In the genomic region with DNA sequence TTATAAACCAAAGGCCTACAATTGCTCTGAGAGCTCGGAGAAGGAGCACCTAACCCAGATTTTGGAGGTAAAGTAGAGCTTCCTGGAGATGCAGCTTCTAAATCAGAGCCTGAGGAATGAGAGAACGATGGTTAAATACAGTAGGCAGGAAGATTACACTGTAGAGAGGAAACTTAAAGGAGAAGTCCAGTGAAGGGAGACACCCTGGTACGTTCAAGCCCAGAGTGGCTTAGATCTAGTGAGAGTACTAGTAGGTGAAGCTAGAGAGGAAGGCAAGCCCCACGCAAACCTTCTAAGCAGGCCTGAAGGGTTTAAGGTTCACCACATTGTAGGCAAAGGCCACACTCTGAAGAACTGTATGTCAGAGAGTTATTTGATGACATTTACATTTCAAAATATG, we compare ENCODE assay signal across 25 cellular contexts. TPM values are rescaled to one million over a fixed set of nuclear protein-coding genes. Genes with fewer than 3 reads are reported as not detected.
A peak's percentile ranks its signal among the peaks of the same experiment; 100 is the strongest.
DNase-seq lines count a peak whose midpoint lies in the region; ATAC-seq and TF ChIP-seq lines count a peak whose summit lies in the region.
"Had no signal": no experiment of that assay in that cellular context is flagged by ENCODE, and none has a peak within 500 bp of the region (broad histone marks: within the 10 kb centered on the region; RNA-seq: fewer than 3 reads in every experiment).

No MANE protein-coding gene starts in this region.

- H3K4me1 Mint-ChIP-seq in activated naive CD4-positive, alpha-beta T cell treated with anti-CD3 and anti-CD28 coated beads, Interleukin-2, amount 10 ng/mL, durations not matched to agents 7 days and 5 days, result no peaks in the 10 kb centered on the region
- H3K4me1 Mint-ChIP-seq in activated naive CD4-positive, alpha-beta T cell treated with anti-CD3 and anti-CD28 coated beads for 36 hours (ENCODE audit: low read depth), result no peaks in the 10 kb centered on the region
- H3K4me1 Mint-ChIP-seq: CD8-positive, alpha-beta memory T cell had no signal

- H3K36me3 Mint-ChIP-seq in activated naive CD4-positive, alpha-beta T cell treated with anti-CD3 and anti-CD28 coated beads, Interleukin-2, amount 10 ng/mL, durations not matched to agents 7 days and 5 days, result peaks cover 8% of the 10 kb centered on the region
- peaks cover 26% of the 10 kb centered on the region for H3K36me3 Mint-ChIP-seq in activated naive CD4-positive, alpha-beta T cell treated with anti-CD3 and anti-CD28 coated beads for 36 hours (ENCODE audit: low read depth)

- no peaks in the 10 kb centered on the region for H3K9me3 Mint-ChIP-seq in activated naive CD4-positive, alpha-beta T cell treated with anti-CD3 and anti-CD28 coated beads, Interleukin-2, amount 10 ng/mL, durations not matched to agents 7 days and 5 days
- no peaks in the 10 kb centered on the region for H3K9me3 Mint-ChIP-seq in activated naive CD4-positive, alpha-beta T cell treated with anti-CD3 and anti-CD28 coated beads for 36 hours
- H3K9me3 Mint-ChIP-seq: CD4-positive, alpha-beta memory T cell; CD8-positive, alpha-beta memory T cell had no signal

- peak overlapping the region; percentile 50 for H3K27ac Mint-ChIP-seq in activated naive CD4-positive, alpha-beta T cell treated with anti-CD3 and anti-CD28 coated beads, Interleukin-2, amount 10 ng/mL, durations not matched to agents 7 days and 5 days
- H3K27ac Mint-ChIP-seq in activated naive CD4-positive, alpha-beta T cell treated with anti-CD3 and anti-CD28 coated beads for 36 hours, result no peak overlapping the region
- H3K27ac Mint-ChIP-seq: CD4-positive, alpha-beta memory T cell; CD4-positive, CD25-positive, alpha-beta regulatory T cell; CD8-positive, alpha-beta memory T cell had no signal

- peak; percentile 38 to 49 for ATAC-seq in upper lobe of left lung (ENCODE audit: low FRiP score in 2 of 2)
- ATAC-seq: A549, GM12878 had no signal

- H3K27ac ChIP-seq in neutrophil, result peak overlapping the region; percentile 14
- no peak overlapping the region for H3K27ac ChIP-seq in upper lobe of left lung
- H3K27ac ChIP-seq: 22Rv1, A549, BLaER1 had no signal

- TF ChIP-seq EP300 in upper lobe of left lung (IDR thresholded peaks at IDR 0.05), result no peak

- 87 to 91% methylated on average over 4 of the region's 4 CpGs for WGBS in upper lobe of left lung, 2 donors

- no peak overlapping the region for H3K4me3 Mint-ChIP-seq in activated naive CD4-positive, alpha-beta T cell treated with anti-CD3 and anti-CD28 coated beads, Interleukin-2, amount 10 ng/mL, durations not matched to agents 7 days and 5 days
- no peak overlapping the region for H3K4me3 Mint-ChIP-seq in activated naive CD4-positive, alpha-beta T cell treated with anti-CD3 and anti-CD28 coated beads for 36 hours
- H3K4me3 Mint-ChIP-seq: CD14-positive monocyte; CD4-positive, alpha-beta memory T cell; CD4-positive, CD25-positive, alpha-beta regulatory T cell; CD8-positive, alpha-beta memory T cell had no signal

- TF ChIP-seq CTCF in neutrophil (IDR thresholded peaks at IDR 0.05) (no peak), upper lobe of left lung (IDR thresholded peaks at IDR 0.05) (no peak)

- intact Hi-C loops in activated naive CD4-positive, alpha-beta T cell treated with anti-CD3 and anti-CD28 coated beads for 36 hours (cut with micrococcal nuclease), result no loop called here
- intact Hi-C loops in posterior vena cava (cut with DNase I), result no loop called here

- H3K4me1 ChIP-seq in neutrophil (ENCODE audit: control insufficient read depth in 1 of 2, insufficient read depth in 1 of 2, low read depth in 1 of 2, low read length in 1 of 2), result no peaks in the 10 kb centered on the region
- no peaks in the 10 kb centered on the region for H3K4me1 ChIP-seq in upper lobe of left lung
- H3K4me1 ChIP-seq: A549, BE2C, BLaER1 had no signal

- TF ChIP-seq POLR2A in upper lobe of left lung (IDR thresholded peaks at IDR 0.05), result no peak

- H3K27me3 Mint-ChIP-seq in activated naive CD4-positive, alpha-beta T cell treated with anti-CD3 and anti-CD28 coated beads, Interleukin-2, amount 10 ng/mL, durations not matched to agents 7 days and 5 days, result no peaks in the 10 kb centered on the region
- no peaks in the 10 kb centered on the region for H3K27me3 Mint-ChIP-seq in activated naive CD4-positive, alpha-beta T cell treated with anti-CD3 and anti-CD28 coated beads for 36 hours (ENCODE audit: low read depth)
- H3K27me3 Mint-ChIP-seq: CD4-positive, alpha-beta memory T cell; CD4-positive, CD25-positive, alpha-beta regulatory T cell; CD8-positive, alpha-beta memory T cell had no signal

- CTCF ChIA-PET in activated naive CD4-positive, alpha-beta T cell treated with anti-CD3 and anti-CD28 coated beads, Interleukin-2, amount 10 ng/mL, durations not matched to agents 7 days and 5 days (lab: Charles Lee), result no interaction called here
- CTCF ChIA-PET in activated naive CD4-positive, alpha-beta T cell treated with anti-CD3 and anti-CD28 coated beads for 36 hours (lab: Charles Lee), result no interaction called here

- H3K9me3 ChIP-seq in neutrophil (no peaks in the 10 kb centered on the region), upper lobe of left lung (no peaks in the 10 kb centered on the region)
- H3K9me3 ChIP-seq: A549, BE2C, BLaER1 had no signal

- DNase-seq in activated naive CD4-positive, alpha-beta T cell treated with anti-CD3 and anti-CD28 coated beads, Interleukin-2, amount 10 ng/mL, durations not matched to agents 7 days and 5 days, result no peak
- no peak for DNase-seq in activated naive CD4-positive, alpha-beta T cell treated with anti-CD3 and anti-CD28 coated beads for 36 hours
- DNase-seq in upper lobe of left lung (no peak), AG08396 (ENCODE audit: low spot score) (no peak), cerebellum (ENCODE audit: low spot score) (no peak), posterior vena cava (ENCODE audit: low spot score) (no peak)
- DNase-seq: BE2C; C1 segment of cervical spinal cord; CD4-positive, alpha-beta memory T cell; CD4-positive, CD25-positive, alpha-beta regulatory T cell; CD8-positive, alpha-beta memory T cell; COR-L47; DMS 273 treated with DMSO at 0.1 percent for 48 hours; DMS153; DMS53; DMS79; DND-41; EL; GDM1 had no signal

- H3K36me3 ChIP-seq in neutrophil (peaks cover 52% of the 10 kb centered on the region), upper lobe of left lung (peaks cover 0 to 22% (median 2%) of the 10 kb centered on the region in 4 donors)
- H3K36me3 ChIP-seq: BE2C had no signal

- H3K4me3 ChIP-seq in neutrophil (ENCODE audit: low read depth in 1 of 2, low read length in 1 of 2) (no peak overlapping the region), upper lobe of left lung (no peak overlapping the region)
- H3K4me3 ChIP-seq: A549, BLaER1, GM12878 had no signal

- H3K27me3 ChIP-seq in neutrophil (no peaks in the 10 kb centered on the region), upper lobe of left lung (no peaks in the 10 kb centered on the region)
- H3K27me3 ChIP-seq: BE2C, BLaER1 had no signal

RNA-seq across cellular contexts. Expression of gene SLC49A4, which starts 33.4 kb away (rescaled TPM):
- total RNA-seq in activated naive CD4-positive, alpha-beta T cell treated with anti-CD3 and anti-CD28 coated beads for 36 hours, result 1 to 10 TPM; 1.4 to 1.7 TPM
- 10 to 100 TPM; 13.9 to 22.8 (median 20.7) TPM for total RNA-seq in upper lobe of left lung
- total RNA-seq in cerebellum, result 24.1 TPM
- 1 to 10 TPM; 7.0 to 7.5 TPM for total RNA-seq in posterior vena cava

RNA-seq across cellular contexts. Expression of gene HSPBAP1, which starts 34.6 kb away (rescaled TPM):
- 1 to 10 TPM; 3.0 to 3.2 TPM for total RNA-seq in activated naive CD4-positive, alpha-beta T cell treated with anti-CD3 and anti-CD28 coated beads for 36 hours
- total RNA-seq in upper lobe of left lung (10 to 100 TPM in 5 of 6 donors, 1 to 10 TPM in 1; 6.8 to 36.4 (median 13.9) TPM), cerebellum (9.3 TPM), posterior vena cava (1 to 10 TPM; 7.8 to 9.1 TPM)
